ENCODE assay signal across 8 cellular contexts in the genomic region with DNA sequence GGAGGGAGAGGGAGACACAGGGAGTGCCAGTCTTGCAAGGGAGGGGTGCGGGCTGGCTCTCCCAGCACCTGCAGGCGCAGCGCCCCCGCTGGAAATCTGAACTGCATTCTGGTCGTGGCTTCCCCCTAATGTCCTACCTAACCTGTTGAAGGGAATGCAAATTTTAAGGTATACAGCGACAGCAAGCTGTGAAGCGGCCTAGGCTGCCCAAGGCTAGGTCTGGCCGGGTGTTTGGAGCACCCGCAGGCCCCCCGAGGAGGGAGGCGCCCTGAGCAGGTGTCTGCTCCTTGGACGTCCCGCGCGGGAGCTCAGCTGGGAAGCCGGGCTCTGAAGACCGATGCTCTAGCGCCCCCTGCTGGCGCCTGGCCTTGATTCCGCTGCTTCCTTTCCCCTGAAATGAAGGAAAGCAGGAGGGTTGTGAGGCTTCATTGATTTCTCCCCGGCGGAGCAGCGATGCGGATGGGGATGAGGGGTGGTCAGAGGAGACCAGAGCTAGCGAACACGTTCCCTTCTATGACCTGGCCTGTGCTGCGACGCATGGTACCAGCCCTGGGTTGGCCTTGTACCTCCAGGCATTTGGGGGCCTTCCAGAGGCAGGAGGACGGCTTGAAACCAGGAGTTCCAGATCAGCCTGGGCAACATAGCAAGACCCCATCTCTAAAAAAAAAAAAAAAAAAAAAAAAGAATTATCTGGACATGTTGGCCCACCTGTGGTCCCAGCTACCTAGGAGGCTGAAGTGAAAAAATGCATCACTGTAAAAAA.
DNase-seq lines count a peak whose midpoint lies in the region; ATAC-seq and TF ChIP-seq lines count a peak whose summit lies in the region.

No MANE protein-coding gene starts in this region.

- TF ChIP-seq POLR2A in right lobe of liver (IDR thresholded peaks at IDR 0.05): no peak

- intact Hi-C loops in right lobe of liver (cut with DNase I): loop anchor here (5.0 to 10.0 kb wide), 3 partner anchors 868 to 908 kb away; no protein-coding TSS in a partner anchor

- peak; percentile 85 for TF ChIP-seq CTCF in BJ (IDR thresholded peaks at IDR 0.05; ENCODE audit: insufficient read depth, low read depth, low read length)
- TF ChIP-seq CTCF in right lobe of liver (IDR thresholded peaks at IDR 0.05): peak; percentile 74 to 97 (median 90)

- H3K4me1 ChIP-seq in right lobe of liver: peaks cover 0 to 5% (median 0%) of the 10 kb centered on the region in 4 donors

- 0% methylated on average over 5 of the region's 29 CpGs for WGBS in right lobe of liver (ENCODE audit: insufficient coverage, low coverage, low lambda C conversion rate, missing lambda C conversion rate)

- H3K27me3 ChIP-seq in BJ (ENCODE audit: control insufficient read depth, insufficient read depth, low read length) (no peaks in the 10 kb centered on the region), right lobe of liver (peaks cover 0 to 4% of the 10 kb centered on the region in 2 donors)

- peak; percentile 45 for ATAC-seq in GM21367 (IDR thresholded peaks at IDR 0.05; ENCODE audit: unreplicated experiment)
- ATAC-seq in right lobe of liver: peak; percentile 88 to 95 (median 90)
- no peak for ATAC-seq in HG02981 (IDR thresholded peaks at IDR 0.05; ENCODE audit: unreplicated experiment)

- DNase-seq in BJ (ENCODE audit: low read depth) (no peak), NCI-H2196 treated with DMSO at 0.1 percent for 48 hours (lab: John Stamatoyannopoulos, UW; ENCODE audit: unreplicated experiment) (peak; percentile 32), dermis microvascular lymphatic vessel endothelial cell (ENCODE audit: low read depth in 2 of 2) (peak; percentile 15 to 66), right lobe of liver (peak; percentile 80 to 86 (median 84))
- peak; percentile 84 for DNase-seq in activated CD4-positive, alpha-beta T cell treated with anti-CD3 and anti-CD28 coated beads for 48 hours
- DNase-seq in stimulated activated CD4-positive, alpha-beta T cell treated with anti-CD3 and anti-CD28 coated beads, Interleukin-4, amount 100 ng/mL, for 4 hours: peak; percentile 15 to 60

- CTCF ChIA-PET in BJ (lab: Yijun Ruan, JAX): interaction anchor here (0.5 to 1.7 kb wide), 9 partner anchors 8 to 904 kb away, joined by 3 to 11 read pairs (median 3); no protein-coding TSS in a partner anchor

- H3K9me3 ChIP-seq in right lobe of liver: no peaks in the 10 kb centered on the region

- H3K4me3 ChIP-seq in BJ (ENCODE audit: low read depth, low read length): no peak overlapping the region
- H3K4me3 ChIP-seq in right lobe of liver: peak overlapping the region in 1 of 3 donors; percentile 6

- H3K36me3 ChIP-seq in BJ (ENCODE audit: control insufficient read depth, insufficient read depth, low read length) (no peaks in the 10 kb centered on the region), right lobe of liver (no peaks in the 10 kb centered on the region)

- POLR2A ChIA-PET in BJ (lab: Charles Lee): no interaction called here

- no peak overlapping the region for H3K27ac ChIP-seq in right lobe of liver
